ENCODE assay signal across 26 cellular contexts in genomic region chr10:62709200-62709599, GRCh38.
DNase-seq lines count a peak whose midpoint lies in the region; ATAC-seq, FAIRE-seq and TF ChIP-seq lines count a peak whose summit lies in the region.
"Had no signal": no experiment of that assay in that cellular context is flagged by ENCODE, and none has a peak within 500 bp of the region (broad histone marks: within the 10 kb centered on the region; RNA-seq: fewer than 3 reads in every experiment).

No MANE protein-coding gene starts in this region.

- H2AFZ ChIP-seq in MM.1S (ENCODE audit: low read length), result peak overlapping the region; percentile 39; the same call in 1 of the 2 replicates

- H4K20me1 ChIP-seq in BLaER1 (no peaks in the 10 kb centered on the region), MM.1S (ENCODE audit: insufficient read depth, low read length) (no peaks in the 10 kb centered on the region)

- DNase-seq in MM.1S (no peak), memory B cell (ENCODE audit: low spot score in 2 of 2) (no peak), RCC 7860 (ENCODE audit: low spot score) (no peak), hippocampal formation (lab: John Stamatoyannopoulos, UW) (no peak), globus pallidus (ENCODE audit: low spot score) (no peak)
- DNase-seq: Calu3, DMS79 treated with DMSO at 0.1 percent for 48 hours, GOT3, HFFc6, NCI-H1105 treated with DMSO at 0.1 percent for 48 hours, NCI-H146, NCI-H1930, NCI-H2107, NCI-H524, NCI-H748 treated with DMSO at 0.1 percent for 48 hours, SHP77 treated with DMSO at 0.1 percent for 48 hours, T-helper 1 cell had no signal

- no peak overlapping the region for H3K4me3 Mint-ChIP-seq in memory B cell
- H3K4me3 Mint-ChIP-seq: HFFc6 had no signal

- H3K9me3 ChIP-seq in BLaER1, result peaks cover 18% of the 10 kb centered on the region
- H3K9me3 ChIP-seq in MM.1S (replicated peaks; ENCODE audit: insufficient read depth, low read length), result no peaks in the 10 kb centered on the region
- H3K9me3 ChIP-seq: HAP-1 had no signal

- H3K4me1 Mint-ChIP-seq in memory B cell, result peaks cover 19% of the 10 kb centered on the region

- H3K27ac ChIP-seq in BLaER1 (peak overlapping the region; percentile 57), MM.1S (ENCODE audit: low read length) (peak overlapping the region; percentile 88)
- H3K27ac ChIP-seq: C4-2B, HL-60, KMS-11 had no signal

- H3K9me2 ChIP-seq in MM.1S (replicated peaks; ENCODE audit: insufficient read depth, low read length), result no peaks in the 10 kb centered on the region

- H3K9me3 Mint-ChIP-seq in memory B cell, result peaks cover 2% of the 10 kb centered on the region
- H3K9me3 Mint-ChIP-seq: HFFc6 had no signal

- no peaks in the 10 kb centered on the region for H3K27me3 Mint-ChIP-seq in memory B cell
- H3K27me3 Mint-ChIP-seq: IgD-negative memory B cell had no signal

- peaks cover 26% of the 10 kb centered on the region for H3F3A ChIP-seq in MM.1S (ENCODE audit: insufficient read depth, low read length)

- H3K27me3 ChIP-seq in BLaER1, result no peaks in the 10 kb centered on the region
- H3K27me3 ChIP-seq in MM.1S (replicated peaks; ENCODE audit: insufficient read depth, low read length), result no peaks in the 10 kb centered on the region

- H3K36me3 Mint-ChIP-seq in memory B cell, result peaks cover 5% of the 10 kb centered on the region
- H3K36me3 Mint-ChIP-seq: IgD-negative memory B cell had no signal

- H3K4me3 ChIP-seq in BLaER1 (no peak overlapping the region; the same call in 1 of the 2 replicates), MM.1S (ENCODE audit: low read length) (peak overlapping the region; percentile 49)
- H3K4me3 ChIP-seq: HAP-1 had no signal

- H3K27ac Mint-ChIP-seq in memory B cell, result peak overlapping the region; percentile 6
- H3K27ac Mint-ChIP-seq: HFFc6, IgD-negative memory B cell had no signal

- H3K4me1 ChIP-seq in BLaER1, result peaks cover 28% of the 10 kb centered on the region
- peaks cover 43% of the 10 kb centered on the region for H3K4me1 ChIP-seq in MM.1S (ENCODE audit: low read length)
- H3K4me1 ChIP-seq: HAP-1 had no signal

- ATAC-seq in GM18502 (IDR thresholded peaks at IDR 0.05; ENCODE audit: poor library complexity, unreplicated experiment), result peak; percentile 24
- no peak for ATAC-seq in memory B cell (ENCODE audit: low read depth)
- no peak for ATAC-seq in GM21528 (IDR thresholded peaks at IDR 0.05; ENCODE audit: low FRiP score, unreplicated experiment)
- ATAC-seq: Panc1 had no signal

- no peaks in the 10 kb centered on the region for H3K79me2 ChIP-seq in MM.1S (ENCODE audit: low read length)

- no peak for TF ChIP-seq CTCF in MM.1S (IDR thresholded peaks at IDR 0.05; ENCODE audit: low read length)

- FAIRE-seq in RCC 7860 (lab: Jason Lieb, UNC), result no peak

- no peaks in the 10 kb centered on the region for H3K36me3 ChIP-seq in BLaER1
- H3K36me3 ChIP-seq in MM.1S (replicated peaks; ENCODE audit: insufficient read depth, low read length), result no peaks in the 10 kb centered on the region
- H3K36me3 ChIP-seq: HAP-1 had no signal

- peak overlapping the region; percentile 75 for H3K4me2 ChIP-seq in BLaER1
- H3K4me2 ChIP-seq in MM.1S (ENCODE audit: low read depth, low read length), result peak overlapping the region; percentile 95
- H3K4me2 ChIP-seq: KMS-11 had no signal

- no peak overlapping the region for H3K9ac ChIP-seq in BLaER1
- peak overlapping the region; percentile 46; the same call in 1 of the 2 replicates for H3K9ac ChIP-seq in MM.1S (ENCODE audit: low read length)
- H3K9ac ChIP-seq: KMS-11 had no signal
